ENCODE assay signal across 31 cellular contexts in the genomic region with DNA sequence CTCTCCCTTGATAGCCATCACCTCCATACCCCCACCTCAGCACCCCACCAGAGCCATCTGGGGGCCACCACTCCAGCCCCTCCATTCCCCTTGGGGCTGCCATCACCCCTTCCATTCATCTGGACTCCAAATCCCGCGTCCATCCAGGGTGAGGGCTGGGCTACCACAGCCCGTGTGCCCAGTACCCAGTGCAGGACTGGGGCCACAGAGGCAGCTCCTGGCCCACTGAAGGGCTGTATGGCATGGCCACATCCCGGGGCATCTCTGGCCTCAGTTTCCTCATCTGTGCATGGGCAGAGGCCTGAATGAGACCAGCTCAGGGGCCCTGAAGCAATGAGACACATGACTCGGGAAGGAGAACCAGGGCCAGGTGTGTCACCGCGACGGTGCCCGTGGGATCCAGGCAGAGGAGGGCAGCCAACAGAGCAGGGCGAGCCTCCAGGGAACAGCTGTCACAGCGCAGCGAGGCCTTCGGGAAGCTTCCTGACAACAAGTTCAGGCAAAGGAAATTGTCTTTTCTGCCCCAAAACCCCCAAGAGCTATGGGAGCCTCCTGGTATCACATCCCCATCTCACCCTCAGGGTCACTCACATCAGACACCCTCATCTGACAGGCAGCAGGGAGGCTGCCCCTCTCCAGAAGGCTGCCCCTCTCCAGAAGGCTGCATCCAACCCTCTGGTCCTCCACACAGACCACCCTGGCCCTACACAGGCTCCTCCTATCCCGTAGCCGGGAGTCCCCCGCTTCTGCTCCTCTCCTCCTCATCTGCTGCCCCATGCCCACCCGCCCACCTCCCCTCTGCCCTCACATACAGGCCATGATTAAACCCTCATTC.
"Had no signal": no experiment of that assay in that cellular context is flagged by ENCODE, and none has a peak within 500 bp of the region (broad histone marks: within the 10 kb centered on the region; RNA-seq: fewer than 3 reads in every experiment).

No MANE protein-coding gene starts in this region.

- H3K27me3 Mint-ChIP-seq: activated CD4-positive, alpha-beta T cell treated with anti-CD3 and anti-CD28 coated beads for 36 hours; activated naive CD8-positive, alpha-beta T cell; stimulated activated naive CD8-positive, alpha-beta T cell treated with anti-CD3 and anti-CD28 coated beads, Interleukin-15, amount 100 ng/mL, for 72 hours; type B pancreatic cell had no signal

- ATAC-seq: activated CD4-positive, alpha-beta T cell treated with anti-CD3 and anti-CD28 coated beads for 36 hours; body of pancreas; natural killer cell; stimulated activated memory B cell treated with anti-CD40 and anti-IgM and Interleukin-4, amounts not matched to agents 10 μg/mL and 1 μg/mL and 100 μg/mL, for 72 hours; stimulated activated naive CD8-positive, alpha-beta T cell treated with anti-CD3 and anti-CD28 coated beads, Interleukin-15, amount 100 ng/mL, for 72 hours had no signal

- DNase-seq: activated CD4-positive, alpha-beta T cell treated with anti-CD3 and anti-CD28 coated beads for 36 hours; activated CD4-positive, CD25-positive, alpha-beta regulatory T cell; activated effector memory CD4-positive, alpha-beta T cell treated with Interleukin-2 at 50 U/mL for 16 hours; activated naive CD4-positive, alpha-beta T cell treated with Interleukin-2 at 50 U/mL for 16 hours; activated T-cell treated with anti-CD3 and anti-CD28 coated beads for 4 hours; aorta; body of pancreas; dermis blood vessel endothelial cell; effector CD8-positive, alpha-beta T cell; esophagus squamous epithelium; foreskin melanocyte; islet precursor cell; left ventricle myocardium inferior; mesendoderm; natural killer cell; ovary; stimulated activated CD4-positive, alpha-beta T cell treated with anti-CD3 and anti-CD28 coated beads, Interleukin-1b, Interleukin-23, amount 100 ng/mL, for 48 hours; stimulated activated CD4-positive, alpha-beta T cell treated with anti-CD3 and anti-CD28 coated beads, Interleukin-4, amount 100 ng/mL, for 4 hours; stimulated activated CD8-positive, alpha-beta memory T cell treated with anti-CD3 and anti-CD28 coated beads, Interleukin-4, amount 100 ng/mL, for 48 hours; stimulated activated naive CD8-positive, alpha-beta T cell treated with anti-CD3 and anti-CD28 coated beads, Interleukin-15, amount 100 ng/mL, for 72 hours; substantia nigra had no signal

- H3K4me3 Mint-ChIP-seq: activated CD4-positive, alpha-beta T cell treated with anti-CD3 and anti-CD28 coated beads for 36 hours; activated naive CD8-positive, alpha-beta T cell; natural killer cell; stimulated activated memory B cell treated with anti-CD40 and anti-IgM and Interleukin-4, amounts not matched to agents 10 μg/mL and 1 μg/mL and 100 μg/mL, for 72 hours; stimulated activated naive CD8-positive, alpha-beta T cell treated with anti-CD3 and anti-CD28 coated beads, Interleukin-15, amount 100 ng/mL, for 72 hours; type B pancreatic cell had no signal

- H3K27me3 ChIP-seq: body of pancreas, esophagus squamous epithelium, ovary, vagina had no signal

- H3K9me3 ChIP-seq: body of pancreas, esophagus squamous epithelium, left ventricle myocardium inferior, ovary, vagina had no signal

- H3K36me3 Mint-ChIP-seq: activated naive CD8-positive, alpha-beta T cell; natural killer cell; stimulated activated memory B cell treated with anti-CD40 and anti-IgM and Interleukin-4, amounts not matched to agents 10 μg/mL and 1 μg/mL and 100 μg/mL, for 72 hours; type B pancreatic cell had no signal

- H3K9me3 Mint-ChIP-seq: natural killer cell; stimulated activated memory B cell treated with anti-CD40 and anti-IgM and Interleukin-4, amounts not matched to agents 10 μg/mL and 1 μg/mL and 100 μg/mL, for 72 hours; stimulated activated naive CD8-positive, alpha-beta T cell treated with anti-CD3 and anti-CD28 coated beads, Interleukin-15, amount 100 ng/mL, for 72 hours; type B pancreatic cell had no signal

- H3K4me1 Mint-ChIP-seq: natural killer cell had no signal

- FAIRE-seq: colon, endometrium had no signal

- H3K36me3 ChIP-seq: esophagus squamous epithelium, left ventricle myocardium inferior, ovary, vagina had no signal

- H3K4me2 ChIP-seq: smooth muscle cell had no signal

- H3K27ac ChIP-seq: body of pancreas, epithelial cell of prostate, esophagus squamous epithelium, left ventricle myocardium inferior, ovary, vagina had no signal

- H3K4me3 ChIP-seq: body of pancreas, esophagus squamous epithelium, left ventricle myocardium inferior, lung, ovary, smooth muscle cell, vagina had no signal

- H3K27ac Mint-ChIP-seq: activated CD4-positive, alpha-beta T cell treated with anti-CD3 and anti-CD28 coated beads for 36 hours; activated naive CD8-positive, alpha-beta T cell; natural killer cell; progenitor cell of endocrine pancreas; stimulated activated memory B cell treated with anti-CD40 and anti-IgM and Interleukin-4, amounts not matched to agents 10 μg/mL and 1 μg/mL and 100 μg/mL, for 72 hours; stimulated activated naive CD8-positive, alpha-beta T cell treated with anti-CD3 and anti-CD28 coated beads, Interleukin-15, amount 100 ng/mL, for 72 hours; type B pancreatic cell had no signal
